Comparison of ENCODE assay signal across 8 cellular contexts in genomic region chr6:53728570-53729194, GRCh38.
DNase-seq lines count a peak whose midpoint lies in the region; ATAC-seq, FAIRE-seq and TF ChIP-seq lines count a peak whose summit lies in the region.

No MANE protein-coding gene starts in this region.

- TF ChIP-seq CTCF in LNCAP (IDR thresholded peaks at IDR 0.05) (peak; percentile 94), astrocyte of the spinal cord (IDR thresholded peaks at IDR 0.05; ENCODE audit: low read depth, low read length) (peak; percentile 87)

- H3K9me3 Mint-ChIP-seq in immature natural killer cell, result no peaks in the 10 kb centered on the region

- ATAC-seq in GM19467 (IDR thresholded peaks at IDR 0.05; ENCODE audit: unreplicated experiment), result no peak

- H3K27me3 Mint-ChIP-seq in immature natural killer cell (ENCODE audit: low read depth in 3 of 3), result peaks cover 7 to 9% (median 8%) of the 10 kb centered on the region in 3 donors

- H3K4me3 Mint-ChIP-seq in immature natural killer cell, result no peak overlapping the region

- in situ Hi-C loops in astrocyte of the spinal cord (cut with HindIII; ENCODE audit: low sequenced_read_pairs), result no loop called here

- peak; percentile 78 for FAIRE-seq in GM19239 (lab: Jason Lieb, UNC)

- no peak overlapping the region for H3K27ac Mint-ChIP-seq in immature natural killer cell

- no peaks in the 10 kb centered on the region for H3K36me3 Mint-ChIP-seq in immature natural killer cell

- no peak overlapping the region for H3K4me3 ChIP-seq in astrocyte of the spinal cord (ENCODE audit: low read depth, low read length)

- DNase-seq in CD1c-positive myeloid dendritic cell (ENCODE audit: extremely low spot score), result peak; percentile 72
- DNase-seq in GM19239 (ENCODE audit: insufficient read length, low spot score), result peak; percentile 21
- peak in 4 of 5 donors; percentile 14 to 44 (median 34) for DNase-seq in T-helper 1 cell
- DNase-seq in astrocyte of the spinal cord (ENCODE audit: low read depth, low spot score), result peak; percentile 45
- peak; percentile 28 to 36 (median 28) for DNase-seq in immature natural killer cell
- peak; percentile 16 to 30 for DNase-seq in stimulated activated CD4-positive, alpha-beta T cell treated with anti-CD3 and anti-CD28 coated beads, Interleukin-15, amount 100 ng/mL, for 48 hours (ENCODE audit: low read depth in 2 of 2)

- H3K4me1 Mint-ChIP-seq in immature natural killer cell, result peaks cover 10 to 28% of the 10 kb centered on the region in 2 donors

Comparison
In these comparisons a context has a peak if more than half of its experiments do, and no peak if none do; other contexts are left out.
1. DNase-seq: peak in every context shown above with its lines; median percentile 72 in CD1c-positive myeloid dendritic cell; 45 in astrocyte of the spinal cord; 34 in T-helper 1 cell; 28 in immature natural killer cell; 23 in stimulated activated CD4-positive, alpha-beta T cell treated with anti-CD3 and anti-CD28 coated beads, Interleukin-15, amount 100 ng/mL, for 48 hours; 21 in GM19239.